ENCODE assay signal across 9 cellular contexts in genomic region chr1:40774266-40774998, GRCh38. TPM values are rescaled to one million over a fixed set of nuclear protein-coding genes. Genes with fewer than 3 reads are reported as not detected.
A peak's percentile ranks its signal among the peaks of the same experiment; 100 is the strongest.
DNase-seq lines count a peak whose midpoint lies in the region; ATAC-seq and TF ChIP-seq lines count a peak whose summit lies in the region.
"Had no signal": no experiment of that assay in that cellular context is flagged by ENCODE, and none has a peak within 500 bp of the region (broad histone marks: within the 10 kb centered on the region; RNA-seq: fewer than 3 reads in every experiment).

No MANE protein-coding gene starts in this region.

- WGBS in suprapubic skin = 34% methylated on average over 3 of the region's 3 CpGs

- H3K9me3 Mint-ChIP-seq in activated CD4-positive, alpha-beta memory T cell treated with anti-CD3 and anti-CD28 coated beads for 36 hours = no peaks in the 10 kb centered on the region
- no peaks in the 10 kb centered on the region for H3K9me3 Mint-ChIP-seq in effector memory CD8-positive, alpha-beta T cell
- peaks cover 14% of the 10 kb centered on the region for H3K9me3 Mint-ChIP-seq in nephron

- H3K4me1 Mint-ChIP-seq in activated CD4-positive, alpha-beta memory T cell treated with anti-CD3 and anti-CD28 coated beads for 36 hours (ENCODE audit: low read depth) = no peaks in the 10 kb centered on the region
- peaks cover 0 to 6% of the 10 kb centered on the region in 2 donors for H3K4me1 Mint-ChIP-seq in effector memory CD8-positive, alpha-beta T cell (ENCODE audit: low read depth in 2 of 2)
- peaks cover 8% of the 10 kb centered on the region for H3K4me1 Mint-ChIP-seq in nephron

- H3K36me3 Mint-ChIP-seq in activated CD4-positive, alpha-beta memory T cell treated with anti-CD3 and anti-CD28 coated beads for 36 hours = peaks cover 24% of the 10 kb centered on the region
- H3K36me3 Mint-ChIP-seq in effector memory CD8-positive, alpha-beta T cell (ENCODE audit: insufficient read depth) = peaks cover 26% of the 10 kb centered on the region
- peaks cover 82% of the 10 kb centered on the region for H3K36me3 Mint-ChIP-seq in nephron (ENCODE audit: low read depth)

- peak; percentile 56 for ATAC-seq in effector memory CD8-positive, alpha-beta T cell (replicated peaks)
- ATAC-seq in GM19035 (IDR thresholded peaks at IDR 0.05; ENCODE audit: unreplicated experiment) = no peak
- no peak for ATAC-seq in HG02798 (IDR thresholded peaks at IDR 0.05; ENCODE audit: poor library complexity, unreplicated experiment)

- H3K36me3 ChIP-seq in suprapubic skin = peaks cover 39% of the 10 kb centered on the region

- no peaks in the 10 kb centered on the region for H3K27me3 Mint-ChIP-seq in activated CD4-positive, alpha-beta memory T cell treated with anti-CD3 and anti-CD28 coated beads for 36 hours
- no peaks in the 10 kb centered on the region for H3K27me3 Mint-ChIP-seq in effector memory CD8-positive, alpha-beta T cell
- H3K27me3 Mint-ChIP-seq in nephron (ENCODE audit: low read depth) = no peaks in the 10 kb centered on the region

- CTCF ChIA-PET in activated CD4-positive, alpha-beta memory T cell treated with anti-CD3 and anti-CD28 coated beads for 36 hours (lab: Charles Lee) = interaction anchor here (0.5 to 9.1 kb wide), 53 partner anchors 9 to 1484 kb away, joined by 3 to 179 read pairs (median 5); partner anchors contain the start of genes CITED4 and NFYC

- H3K9me3 ChIP-seq in suprapubic skin = no peaks in the 10 kb centered on the region

- no peak overlapping the region for H3K27ac ChIP-seq in suprapubic skin
- H3K27ac ChIP-seq: SK-N-MC had no signal

- H3K4me3 ChIP-seq in suprapubic skin = no peak overlapping the region
- H3K4me3 ChIP-seq: SK-N-MC had no signal

- DNase-seq in EL = peak; percentile 29
- peak; percentile 88 for DNase-seq in NCI-H2029 (lab: John Stamatoyannopoulos, UW)
- peak; percentile 74 for DNase-seq in activated CD4-positive, alpha-beta memory T cell treated with anti-CD3 and anti-CD28 coated beads for 36 hours
- peak; percentile 52 to 57 (median 53) for DNase-seq in effector memory CD8-positive, alpha-beta T cell
- DNase-seq in suprapubic skin (ENCODE audit: low spot score in 2 of 2) = no peak

- no peak overlapping the region for H3K4me3 Mint-ChIP-seq in activated CD4-positive, alpha-beta memory T cell treated with anti-CD3 and anti-CD28 coated beads for 36 hours
- H3K4me3 Mint-ChIP-seq in effector memory CD8-positive, alpha-beta T cell = no peak overlapping the region
- no peak overlapping the region for H3K4me3 Mint-ChIP-seq in nephron

- POLR2A ChIA-PET in activated CD4-positive, alpha-beta memory T cell treated with anti-CD3 and anti-CD28 coated beads for 36 hours (lab: Charles Lee) = interaction anchor here (0.6 to 1.2 kb wide), 3 partner anchors 10 to 1447 kb away, joined by 3 to 6 read pairs (median 3); no protein-coding TSS in a partner anchor

- H3K4me1 ChIP-seq in suprapubic skin = peaks cover 13% of the 10 kb centered on the region

- intact Hi-C loops in activated CD4-positive, alpha-beta memory T cell treated with anti-CD3 and anti-CD28 coated beads for 36 hours (cut with micrococcal nuclease) = loop anchor here (1.0 to 5.0 kb wide), 3 partner anchors 76 to 178 kb away; no protein-coding TSS in a partner anchor

- H3K27me3 ChIP-seq in suprapubic skin = no peaks in the 10 kb centered on the region

- TF ChIP-seq POLR2A in suprapubic skin (IDR thresholded peaks at IDR 0.05) = no peak

- no peak overlapping the region for H3K27ac Mint-ChIP-seq in activated CD4-positive, alpha-beta memory T cell treated with anti-CD3 and anti-CD28 coated beads for 36 hours
- H3K27ac Mint-ChIP-seq in effector memory CD8-positive, alpha-beta T cell = peak overlapping the region; percentile 25 to 79
- no peak overlapping the region for H3K27ac Mint-ChIP-seq in nephron

- TF ChIP-seq CTCF in nephron (IDR thresholded peaks at IDR 0.05; ENCODE audit: unreplicated experiment in 3 of 3) (peak; percentile 71 to 83 (median 72)), suprapubic skin (IDR thresholded peaks at IDR 0.05) (peak; percentile 45 to 73)

- TF ChIP-seq EP300 in suprapubic skin (IDR thresholded peaks at IDR 0.05) = no peak

RNA-seq across cellular contexts. Expression of gene KCNQ4, which starts 9.2 kb away (rescaled TPM):
- under 1 TPM; 0.45 to 0.53 TPM for total RNA-seq in activated CD4-positive, alpha-beta memory T cell treated with anti-CD3 and anti-CD28 coated beads for 36 hours
- 1 to 10 TPM; 1.1 to 3.8 (median 1.5) TPM for total RNA-seq in suprapubic skin

Comparison
In these comparisons a context has a peak if more than half of its experiments do, and no peak if none do; other contexts are left out.
1. DNase-seq: peak in EL (single experiment), NCI-H2029 (single experiment), activated CD4-positive, alpha-beta memory T cell treated with anti-CD3 and anti-CD28 coated beads for 36 hours (single experiment) and effector memory CD8-positive, alpha-beta T cell (3 of 3); none in suprapubic skin (0 of 2).
2. H3K27ac Mint-ChIP-seq: peak in effector memory CD8-positive, alpha-beta T cell (2 of 2); none in activated CD4-positive, alpha-beta memory T cell treated with anti-CD3 and anti-CD28 coated beads for 36 hours (single experiment) and nephron (0 of 3).